Comparison of ENCODE assay signal across 11 cellular contexts in genomic region chr9:120758544-120758943, GRCh38.
"Had no signal": no experiment of that assay in that cellular context is flagged by ENCODE, and none has a peak within 500 bp of the region (broad histone marks: within the 10 kb centered on the region; RNA-seq: fewer than 3 reads in every experiment).

No MANE protein-coding gene starts in this region.

- H3K4me3 ChIP-seq: ascending aorta, esophagus squamous epithelium, lung, ovary had no signal

- H3K9me3 ChIP-seq: ascending aorta, esophagus squamous epithelium, ovary had no signal

- H3K36me3 ChIP-seq: ovary had no signal

- H3K27me3 ChIP-seq: ascending aorta, esophagus squamous epithelium, ovary had no signal

- H3K9me3 Mint-ChIP-seq: immature natural killer cell; natural killer cell treated with Interleukin-12 subunit alpha and Interleukin-12 subunit beta and Interleukin-15 and Interleukin-18, amount 100 ng/mL, for 72 hours had no signal

- H3K27me3 Mint-ChIP-seq: natural killer cell treated with Interleukin-12 subunit alpha and Interleukin-12 subunit beta and Interleukin-15 and Interleukin-18, amount 100 ng/mL, for 72 hours had no signal

- H3K27ac ChIP-seq: ascending aorta, esophagus squamous epithelium, ovary had no signal

- H3K4me3 Mint-ChIP-seq: immature natural killer cell; natural killer cell treated with Interleukin-12 subunit alpha and Interleukin-12 subunit beta and Interleukin-15 and Interleukin-18, amount 100 ng/mL, for 72 hours had no signal

- DNase-seq: esophagus squamous epithelium; foreskin fibroblast; immature natural killer cell; left cardiac atrium; ovary; stimulated activated CD4-positive, alpha-beta T cell treated with anti-CD3 and anti-CD28 coated beads, Interleukin-4, amount 100 ng/mL, for 4 hours; T-helper 2 cell; trophoblast cell had no signal

- H3K4me1 Mint-ChIP-seq: immature natural killer cell had no signal
